Comparison of ENCODE assay signal across 22 cellular contexts in genomic region chr15:92365816-92366215, GRCh38. TPM values are rescaled to one million over a fixed set of nuclear protein-coding genes. Genes with fewer than 3 reads are reported as not detected.
DNase-seq lines count a peak whose midpoint lies in the region; ATAC-seq, FAIRE-seq and TF ChIP-seq lines count a peak whose summit lies in the region.
"Had no signal": no experiment of that assay in that cellular context is flagged by ENCODE, and none has a peak within 500 bp of the region (broad histone marks: within the 10 kb centered on the region; RNA-seq: fewer than 3 reads in every experiment).

No MANE protein-coding gene starts in this region.

- FAIRE-seq in HepG2 (lab: Jason Lieb, UNC): no peak
- FAIRE-seq: D721Med, GM12878, GM18507, H1 had no signal

- H3K9ac ChIP-seq in HepG2 (ENCODE audit: insufficient read depth, low read depth, low read length): no peak overlapping the region
- H3K9ac ChIP-seq in endodermal cell (ENCODE audit: extremely low read depth, low read length, poor library complexity, severe bottlenecking): no peak overlapping the region

- H2AFZ ChIP-seq in HepG2 (ENCODE audit: low read length) (no peak overlapping the region), osteoblast (ENCODE audit: low read length) (no peak overlapping the region)

- H3K4me1 Mint-ChIP-seq in WTC11: peaks cover 23% of the 10 kb centered on the region
- H3K4me1 Mint-ChIP-seq in endodermal cell: peaks cover 26% of the 10 kb centered on the region
- H3K4me1 Mint-ChIP-seq: CD14-positive monocyte, IgD-negative memory B cell had no signal

- TF ChIP-seq POLR2A in HepG2 (IDR thresholded peaks at IDR 0.05; ENCODE audit: insufficient read depth in 1 of 2, low read depth in 2 of 2, low read length in 2 of 2) (no peak), right lobe of liver (IDR thresholded peaks at IDR 0.05) (no peak)

- H3K27ac Mint-ChIP-seq in WTC11 (no peak overlapping the region), endodermal cell (no peak overlapping the region)
- H3K27ac Mint-ChIP-seq: CD8-positive, alpha-beta T cell; IgD-negative memory B cell had no signal

- CTCF ChIA-PET in HepG2 (lab: Yijun Ruan, JAX; ENCODE audit: low intra/inter-chr PET ratio, low total read pairs): no interaction called here
- CTCF ChIA-PET in WTC11 (lab: Charles Lee): no interaction called here

- no peak overlapping the region for H3K4me3 ChIP-seq in HepG2 (replicated peaks in 1 of 3; ENCODE audit: insufficient read depth in 1 of 3, low read depth in 2 of 3, low read length in 3 of 3)
- H3K4me3 ChIP-seq in right lobe of liver: no peak overlapping the region
- H3K4me3 ChIP-seq in endodermal cell (ENCODE audit: low read length): no peak overlapping the region
- H3K4me3 ChIP-seq in osteoblast (ENCODE audit: insufficient read depth, low read length): no peak overlapping the region
- H3K4me3 ChIP-seq: GM12878, HAP-1 had no signal

- ATAC-seq in HepG2 (no peak), right lobe of liver (no peak), WTC11 (peak; percentile 32; the same call in 1 of the 2 replicates), GM18870 (IDR thresholded peaks at IDR 0.05; ENCODE audit: unreplicated experiment) (no peak), HG02623 (IDR thresholded peaks at IDR 0.05; ENCODE audit: unreplicated experiment) (no peak)
- ATAC-seq: CD8-positive, alpha-beta T cell; GM12878 had no signal

- peaks cover 17% of the 10 kb centered on the region for H3K9me3 Mint-ChIP-seq in WTC11
- peaks cover 5% of the 10 kb centered on the region for H3K9me3 Mint-ChIP-seq in endodermal cell
- H3K9me3 Mint-ChIP-seq: CD8-positive, alpha-beta T cell had no signal

- H3K4me3 Mint-ChIP-seq in WTC11 (no peak overlapping the region), endodermal cell (no peak overlapping the region)
- H3K4me3 Mint-ChIP-seq: CD14-positive monocyte; CD8-positive, alpha-beta T cell; IgD-negative memory B cell had no signal

- H3K27ac ChIP-seq in HepG2 (ENCODE audit: extremely low read length, insufficient read depth, low read length): no peak overlapping the region
- no peak overlapping the region for H3K27ac ChIP-seq in right lobe of liver
- no peak overlapping the region for H3K27ac ChIP-seq in endodermal cell (ENCODE audit: low read depth, low read length)
- no peak overlapping the region for H3K27ac ChIP-seq in osteoblast (ENCODE audit: low read depth, low read length)
- H3K27ac ChIP-seq: 22Rv1, HL-60 had no signal

- H3K4me2 ChIP-seq in HepG2 (ENCODE audit: low read depth, low read length) (0 out of 2 replicates have a peak overlapping the region, but pooled peaks have one; percentile 32), osteoblast (ENCODE audit: insufficient read depth, low read length) (no peak overlapping the region)

- peaks cover 0 to 12% of the 10 kb centered on the region in 2 experiments; a peak in 2 of 5 replicates for H3K27me3 ChIP-seq in HepG2 (ENCODE audit: control insufficient read depth in 1 of 2, insufficient read depth in 2 of 2, low read length in 2 of 2)
- H3K27me3 ChIP-seq in right lobe of liver: no peaks in the 10 kb centered on the region
- H3K27me3 ChIP-seq in endodermal cell (ENCODE audit: control insufficient read depth, insufficient read depth, low read length, poor library complexity, severe bottlenecking): no peaks in the 10 kb centered on the region
- H3K27me3 ChIP-seq in osteoblast (ENCODE audit: insufficient read depth, low read length): no peaks in the 10 kb centered on the region

- H3K36me3 Mint-ChIP-seq in WTC11 (0 out of 2 replicates have a peak, but pooled peaks cover 3% of the 10 kb centered on the region), endodermal cell (ENCODE audit: low read depth) (no peaks in the 10 kb centered on the region)
- H3K36me3 Mint-ChIP-seq: CD14-positive monocyte; CD8-positive, alpha-beta T cell; IgD-negative memory B cell had no signal

- in situ Hi-C loops in HepG2 (cut with HindIII; ENCODE audit: extremely low pct_ligation_motif_present, low pct_unique_long_range_greater_than_20kb): no loop called here

- H3K36me3 ChIP-seq in HepG2 (replicated peaks in 1 of 2; ENCODE audit: control insufficient read depth in 1 of 2, insufficient read depth in 2 of 2, low read length in 2 of 2) (no peaks in the 10 kb centered on the region), right lobe of liver (no peaks in the 10 kb centered on the region), endodermal cell (ENCODE audit: control insufficient read depth, insufficient read depth, low read length) (no peaks in the 10 kb centered on the region), osteoblast (ENCODE audit: insufficient read depth, low read length) (no peaks in the 10 kb centered on the region)
- H3K36me3 ChIP-seq: HAP-1 had no signal

- 35% methylated on average over 2 of the region's 3 CpGs for WGBS in HepG2 (ENCODE audit: low lambda C conversion rate)
- 54% methylated on average over 3 of the region's 3 CpGs for WGBS in right lobe of liver (ENCODE audit: insufficient coverage, low coverage, low lambda C conversion rate, missing lambda C conversion rate)
- 65 to 67% methylated on average over 3 of the region's 3 CpGs for WGBS in endodermal cell (ENCODE audit: insufficient coverage in 1 of 2, insufficient read length in 1 of 2), 2 experiments

- no peaks in the 10 kb centered on the region for H3K27me3 Mint-ChIP-seq in WTC11 (ENCODE audit: low read depth)
- peaks cover 7% of the 10 kb centered on the region for H3K27me3 Mint-ChIP-seq in endodermal cell (ENCODE audit: insufficient read depth)

- TF ChIP-seq CTCF in HepG2 (CRISPR knock-in tag; IDR thresholded peaks at IDR 0.05) (no peak), right lobe of liver (IDR thresholded peaks at IDR 0.05) (no peak), WTC11 (IDR thresholded peaks at IDR 0.05) (no peak), endodermal cell (conservative IDR thresholded peaks at IDR 0.05) (no peak), osteoblast (IDR thresholded peaks at IDR 0.05; ENCODE audit: extremely low read depth, low read depth, low read length) (no peak)

- no peak for DNase-seq in HepG2 (ENCODE audit: low spot score)
- DNase-seq in right lobe of liver: no peak
- no peak for DNase-seq in WTC11 (ENCODE audit: low spot score)
- peak; percentile 69 for DNase-seq in endodermal cell
- DNase-seq in osteoblast (ENCODE audit: insufficient read length, low spot score, missing footprints): peak; percentile 27
- no peak for DNase-seq in central memory CD4-positive, alpha-beta T cell
- DNase-seq: CD8-positive, alpha-beta T cell; COR-L47; DMS153; DMS79 treated with DMSO at 0.1 percent for 48 hours had no signal

- TF ChIP-seq RAD21 in HepG2 (CRISPR knock-in tag; IDR thresholded peaks at IDR 0.05): no peak

- TF ChIP-seq EP300 in HepG2 (IDR thresholded peaks at IDR 0.05; ENCODE audit: low read depth in 2 of 2, low read length in 2 of 2): no peak
- TF ChIP-seq EP300 in HepG2 (CRISPR knock-in tag; IDR thresholded peaks at IDR 0.05; ENCODE audit: borderline replicate concordance): no peak

- BruUV-seq in HepG2 (replicated peaks; lab: Mats Ljungman, UMichigan): no TSS peak

- POLR2A ChIA-PET in HepG2 (lab: Yijun Ruan, JAX) (no interaction called here), WTC11 (lab: Charles Lee) (no interaction called here)

- H3K4me1 ChIP-seq in HepG2 (ENCODE audit: insufficient read depth, low read length) (peaks cover 17% of the 10 kb centered on the region), right lobe of liver (no peaks in the 10 kb centered on the region), endodermal cell (ENCODE audit: control insufficient read depth, insufficient read depth, low read length) (peaks cover 4% of the 10 kb centered on the region), osteoblast (ENCODE audit: insufficient read depth, low read length) (no peaks in the 10 kb centered on the region)
- H3K4me1 ChIP-seq: HAP-1 had no signal

- H4K20me1 ChIP-seq in HepG2 (ENCODE audit: insufficient read depth, low read length) (no peaks in the 10 kb centered on the region), osteoblast (ENCODE audit: insufficient read depth, low read length) (no peaks in the 10 kb centered on the region)

- H3K79me2 ChIP-seq in HepG2 (ENCODE audit: insufficient read depth, low read length): no peaks in the 10 kb centered on the region
- H3K79me2 ChIP-seq in osteoblast (ENCODE audit: insufficient read depth, low read length): no peaks in the 10 kb centered on the region

- intact Hi-C loops in HepG2 (cut with micrococcal nuclease; ENCODE audit: unreplicated experiment): no loop called here
- intact Hi-C loops in right lobe of liver (cut with DNase I): no loop called here

- no peaks in the 10 kb centered on the region for H3K9me3 ChIP-seq in HepG2 (ENCODE audit: low read length)
- H3K9me3 ChIP-seq in right lobe of liver: no peaks in the 10 kb centered on the region
- peaks cover 8% of the 10 kb centered on the region for H3K9me3 ChIP-seq in endodermal cell (ENCODE audit: control insufficient read depth, low read length)
- H3K9me3 ChIP-seq in osteoblast (ENCODE audit: low read depth, low read length): no peaks in the 10 kb centered on the region
- H3K9me3 ChIP-seq: HAP-1 had no signal

RNA-seq across cellular contexts. Expression of gene ST8SIA2, which starts 27.9 kb away (rescaled TPM):
- total RNA-seq in HepG2 (2016; rRNA removed; fragmentation: Illumina TruSeq; extraction: Trizol) (not detected in 2 replicates), right lobe of liver (not detected), WTC11 (2021) (1.8 to 2.9 TPM (median 2.2 TPM) in 3 replicates), endodermal cell (1 to 10 TPM; 8.1 to 8.9 TPM), osteoblast (0.29 and 0.36 TPM in 2 replicates)
- total RNA-seq in HepG2 (2016; cell fraction: cytosol; rRNA removed; fragmentation: Illumina TruSeq; extraction: Trizol; ENCODE audit: low read depth): not detected in 2 replicates
- total RNA-seq in HepG2 (2016; cell fraction: insoluble cytoplasmic fraction; rRNA removed; fragmentation: Illumina TruSeq; extraction: Trizol): not detected in 2 replicates
- not detected in 2 replicates for total RNA-seq in HepG2 (2016; cell fraction: membrane; rRNA removed; fragmentation: Illumina TruSeq; extraction: Trizol)
- not detected in 2 replicates for total RNA-seq in HepG2 (2016; cell fraction: nucleus; rRNA removed; fragmentation: Illumina TruSeq; extraction: Trizol)
- polyA plus RNA-seq in HepG2 (2011; rRNA removed): not detected in 2 replicates
- polyA plus RNA-seq in HepG2 (2011; cell fraction: cytosol; rRNA removed): not detected in 2 replicates
- polyA plus RNA-seq in HepG2 (2011; cell fraction: nucleus; rRNA removed): not detected in 2 replicates
- not detected in 2 replicates for polyA plus RNA-seq in HepG2 (2012)
- polyA plus RNA-seq in HepG2 (2016; cell fraction: cytosol; fragmentation: Illumina TruSeq; extraction: Trizol; ENCODE audit: low read depth): not detected in 2 replicates
- polyA plus RNA-seq in HepG2 (2016; cell fraction: insoluble cytoplasmic fraction; fragmentation: Illumina TruSeq; extraction: Trizol; ENCODE audit: low read depth): not detected in 2 replicates
- polyA plus RNA-seq in HepG2 (2016; cell fraction: membrane; fragmentation: Illumina TruSeq; extraction: Trizol; ENCODE audit: low read depth): not detected in 2 replicates
- not detected in 2 replicates for polyA plus RNA-seq in HepG2 (2016; cell fraction: nucleus; fragmentation: Illumina TruSeq; extraction: Trizol; ENCODE audit: insufficient read depth, low read depth)
- not detected in 2 replicates for polyA minus RNA-seq in HepG2 (2011; rRNA and poly(A)+ RNA removed; ENCODE audit: low replicate concordance)
- not detected in 2 replicates for polyA minus RNA-seq in HepG2 (2011; cell fraction: cytosol; rRNA and poly(A)+ RNA removed)
- not detected in 2 replicates for polyA minus RNA-seq in HepG2 (2011; cell fraction: nucleus; rRNA and poly(A)+ RNA removed)
- 26.1 TPM for polyA plus RNA-seq in endodermal cell (2013, experiment 1 of 2)
- 23.9 TPM for polyA plus RNA-seq in endodermal cell (2013, experiment 2 of 2)
- total RNA-seq: CD8-positive, alpha-beta T cell; GM12878 had no signal
- polyA plus RNA-seq: BJ, CD14-positive monocyte, GM12878, IgD-negative memory B cell had no signal

Comparison
In these comparisons a context has a peak if more than half of its experiments do, and no peak if none do; other contexts are left out.
1. DNase-seq: peak in endodermal cell (single experiment) and osteoblast (single experiment); none in HepG2 (single experiment), right lobe of liver (0 of 3), WTC11 (single experiment) and central memory CD4-positive, alpha-beta T cell (single experiment).